ENCODE assay signal across 8 cellular contexts in the genomic region with DNA sequence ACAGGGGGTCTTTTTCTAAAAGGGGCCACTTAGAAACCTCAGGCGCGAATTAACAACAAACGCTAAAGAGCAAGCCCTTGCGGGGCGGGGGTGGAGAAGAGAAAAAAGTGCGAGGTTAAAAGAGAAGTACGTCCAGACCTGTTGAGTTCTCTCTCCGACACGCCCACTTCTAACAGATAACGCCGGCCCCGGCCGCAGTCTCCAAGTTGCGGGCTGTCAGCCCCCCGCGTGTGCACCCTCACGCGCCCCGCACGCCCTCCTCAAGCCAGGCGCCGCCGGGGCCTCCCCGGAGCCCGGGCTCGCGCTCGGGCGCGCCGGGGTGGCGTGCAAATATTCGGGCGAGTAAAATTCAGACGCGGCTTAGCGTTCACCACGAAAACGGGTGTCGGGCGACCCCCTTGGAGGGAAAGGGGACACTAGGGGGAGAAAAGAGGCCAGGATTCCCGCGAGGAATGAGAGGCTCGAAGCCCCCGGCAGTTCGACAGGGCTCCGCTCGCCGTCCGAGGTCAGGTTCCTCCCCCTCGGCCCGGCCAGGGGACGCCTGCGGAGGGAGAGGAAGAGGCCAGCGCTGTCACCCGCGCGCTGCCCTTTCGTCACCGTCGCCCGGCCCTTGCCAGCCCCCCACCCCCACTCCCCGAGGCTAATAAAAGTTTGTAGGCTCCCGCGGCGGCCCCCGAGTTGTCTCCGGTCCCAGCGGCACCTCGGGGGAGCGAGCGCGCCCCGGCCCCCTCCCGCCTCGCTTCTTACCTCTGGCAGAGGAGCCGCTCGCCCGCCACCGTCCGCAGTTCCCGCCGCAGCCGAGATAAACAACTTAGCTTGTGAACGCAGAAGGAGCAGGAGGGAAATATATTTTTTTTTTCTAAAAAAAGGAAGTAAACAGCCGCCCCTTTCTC. TPM values are rescaled to one million over a fixed set of nuclear protein-coding genes. Genes with fewer than 3 reads are reported as not detected.
DNase-seq lines count a peak whose midpoint lies in the region; ATAC-seq and TF ChIP-seq lines count a peak whose summit lies in the region.

No MANE protein-coding gene starts in this region.

- H3K9ac ChIP-seq in HUES6 (ENCODE audit: low read length) = peak overlapping the region; percentile 84

- no peak overlapping the region; the same call in 1 of the 2 replicates for H3K27ac ChIP-seq in HUES6 (ENCODE audit: low read depth, low read length)
- H3K27ac ChIP-seq in adrenal gland = peak overlapping the region; percentile 61 to 97 (median 95)
- peak overlapping the region; percentile 68 to 90 for H3K27ac ChIP-seq in aorta (ENCODE audit: low read depth in 1 of 2, low read length in 2 of 2)

- H3K9me3 ChIP-seq in HUES6 (ENCODE audit: control insufficient read depth, insufficient read depth, low read depth, low read length) (no peaks in the 10 kb centered on the region), adrenal gland (replicated peaks in 1 of 3) (no peaks in the 10 kb centered on the region), aorta (ENCODE audit: control insufficient read depth, low read length) (no peaks in the 10 kb centered on the region)

- ATAC-seq in left ventricle myocardium superior = peak; percentile 58
- peak; percentile 46 for ATAC-seq in aorta (ENCODE audit: low FRiP score)
- ATAC-seq in HG02884 (IDR thresholded peaks at IDR 0.05; ENCODE audit: unreplicated experiment) = no peak

- intact Hi-C loops in adrenal gland (cut with DNase I) (loop anchor here in 1 of 2 donors (10.0 kb wide), 2 partner anchors 398 to 422 kb away; no protein-coding TSS in a partner anchor), left ventricle myocardium superior (cut with micrococcal nuclease) (loop anchor here (10.0 kb wide), 2 partner anchors 378 to 422 kb away; no protein-coding TSS in a partner anchor), aorta (cut with DNase I) (loop anchor here (2.0 to 10.0 kb wide), 9 partner anchors 70 to 476 kb away; no protein-coding TSS in a partner anchor)

- DNase-seq in Caki2 (ENCODE audit: low read depth) = peak; percentile 46
- peak; percentile 44 for DNase-seq in T follicular helper cell (ENCODE audit: low read depth)
- peak; percentile 54 to 83 (median 71) for DNase-seq in adrenal gland
- peak; percentile 81 for DNase-seq in left ventricle myocardium superior
- peak; percentile 63 for DNase-seq in pons (ENCODE audit: low spot score)
- DNase-seq in aorta = peak; percentile 81 to 87

- peaks cover 40% of the 10 kb centered on the region for H3K4me1 ChIP-seq in HUES6 (ENCODE audit: control insufficient read depth, insufficient read depth, low read length)
- H3K4me1 ChIP-seq in adrenal gland (replicated peaks in 1 of 2) = peaks cover 10 to 29% of the 10 kb centered on the region in 2 donors
- peaks cover 10 to 11% of the 10 kb centered on the region in 2 donors for H3K4me1 ChIP-seq in aorta (ENCODE audit: control insufficient read depth in 1 of 2, insufficient read depth in 2 of 2, low read length in 2 of 2)

- TF ChIP-seq CTCF in adrenal gland (IDR thresholded peaks at IDR 0.05) = no peak

- peak overlapping the region; percentile 92 for H3K4me3 ChIP-seq in HUES6 (ENCODE audit: low read depth, low read length)
- H3K4me3 ChIP-seq in adrenal gland = peak overlapping the region; percentile 46 to 98 (median 85)
- H3K4me3 ChIP-seq in aorta (ENCODE audit: low read length in 2 of 2) = peak overlapping the region; percentile 23 to 77

- 0 to 1% (median 1%) methylated on average over 39 to 86 of the region's 86 CpGs for WGBS in adrenal gland, 4 donors
- WGBS in aorta, 2 donors = 0% methylated on average over 77 to 85 of the region's 86 CpGs

- TF ChIP-seq POLR2A in adrenal gland (IDR thresholded peaks at IDR 0.05) = no peak

- in situ Hi-C loops in Caki2 (cut with HindIII; ENCODE audit: low pct_unique_long_range_greater_than_20kb, low sequenced_read_pairs) = no loop called here

- H3K27me3 ChIP-seq in HUES6 (ENCODE audit: control insufficient read depth, insufficient read depth, low read length) = peaks cover 37% of the 10 kb centered on the region
- no peaks in the 10 kb centered on the region for H3K27me3 ChIP-seq in adrenal gland
- H3K27me3 ChIP-seq in aorta (ENCODE audit: control insufficient read depth in 1 of 2, insufficient read depth in 2 of 2, low read length in 1 of 2) = no peaks in the 10 kb centered on the region

- H3K36me3 ChIP-seq in HUES6 (ENCODE audit: control insufficient read depth, insufficient read depth, low read length) (no peaks in the 10 kb centered on the region), adrenal gland (replicated peaks in 1 of 2) (peaks cover 0 to 4% of the 10 kb centered on the region in 2 donors), aorta (ENCODE audit: control insufficient read depth in 1 of 2, insufficient read depth in 2 of 2, low read length in 1 of 2) (no peaks in the 10 kb centered on the region)

RNA-seq across cellular contexts. Expression of a gene that starts 0.8 kb away (rescaled TPM):
- 11.9 and 13.8 TPM in 2 replicates for total RNA-seq in Caki2 (2014; rRNA removed; shearing (Covaris generic); ENCODE audit: low replicate concordance)
- total RNA-seq in adrenal gland (10 to 100 TPM; 16.7 to 35.5 (median 31.1) TPM), left ventricle myocardium superior (53.0 TPM), aorta (100 to 1,000 TPM in 1 of 2 donors, 10 to 100 TPM in 1; 61.2 to 105 TPM)
- polyA plus RNA-seq in adrenal gland (10 to 100 TPM in 2 of 3 donors, 1 to 10 TPM in 1; 7.5 to 15.8 (median 10.2) TPM), aorta (10 to 100 TPM; 16.0 to 16.8 TPM)
